ENCODE assay signal across 15 cellular contexts in the genomic region with DNA sequence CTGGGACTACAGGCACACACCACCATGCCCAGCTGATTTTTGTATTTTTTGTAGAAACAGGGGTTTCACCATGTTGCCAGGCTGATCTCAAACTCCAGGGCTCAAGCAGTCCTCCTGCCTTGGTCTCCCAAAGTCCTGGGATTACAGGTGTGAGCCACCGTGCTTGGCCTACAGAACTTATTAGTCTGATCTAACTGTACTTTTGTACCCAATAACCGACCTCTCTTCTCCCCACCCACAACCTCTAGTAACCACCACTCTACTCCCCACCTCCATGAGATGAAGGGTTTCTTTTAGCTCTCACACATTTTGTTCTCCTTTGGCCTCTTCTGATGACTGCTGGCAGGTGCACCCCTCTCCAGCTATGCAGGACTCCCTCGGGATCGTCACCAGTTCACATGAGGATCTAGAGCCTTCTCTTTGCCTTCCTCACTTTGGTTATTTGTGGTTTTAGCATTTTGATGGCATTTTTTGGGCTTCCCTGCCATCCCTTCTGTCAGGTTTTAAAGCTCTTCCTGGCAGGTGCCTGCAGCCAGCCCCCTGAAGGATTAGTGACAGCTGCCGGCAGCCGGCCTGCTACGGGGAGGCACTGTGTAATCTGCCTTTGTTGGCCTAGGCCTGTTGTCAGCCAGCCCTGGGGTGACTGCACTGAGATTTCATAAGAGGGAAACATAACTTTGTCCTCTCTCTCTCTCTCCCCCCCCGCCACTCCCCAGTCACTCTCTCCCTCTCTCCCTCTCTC.
DNase-seq lines count a peak whose midpoint lies in the region; ATAC-seq and TF ChIP-seq lines count a peak whose summit lies in the region.
"Had no signal": no experiment of that assay in that cellular context is flagged by ENCODE, and none has a peak within 500 bp of the region (broad histone marks: within the 10 kb centered on the region; RNA-seq: fewer than 3 reads in every experiment).

No MANE protein-coding gene starts in this region.

- H3K36me3 ChIP-seq in body of pancreas (replicated peaks in 1 of 2; ENCODE audit: insufficient read depth in 1 of 2, low read depth in 2 of 2) (no peaks in the 10 kb centered on the region), right lobe of liver (no peaks in the 10 kb centered on the region), uterus (no peaks in the 10 kb centered on the region)
- H3K36me3 ChIP-seq: tibial nerve had no signal

- TF ChIP-seq CTCF in body of pancreas (IDR thresholded peaks at IDR 0.05) (no peak), right lobe of liver (IDR thresholded peaks at IDR 0.05) (no peak), uterus (IDR thresholded peaks at IDR 0.05) (no peak)

- no peak for TF ChIP-seq POLR2A in body of pancreas (IDR thresholded peaks at IDR 0.05)
- peak; percentile 34 for TF ChIP-seq POLR2A in right lobe of liver (IDR thresholded peaks at IDR 0.05)
- TF ChIP-seq POLR2A in uterus (IDR thresholded peaks at IDR 0.05) = no peak

- peak; percentile 96 for ATAC-seq in Right ventricle myocardium superior (ENCODE audit: poor library complexity)
- peak; percentile 53 for ATAC-seq in body of pancreas
- ATAC-seq in right lobe of liver = peak; percentile 97 to 99 (median 98)
- ATAC-seq in GM18502 (IDR thresholded peaks at IDR 0.05; ENCODE audit: poor library complexity, unreplicated experiment) = no peak
- ATAC-seq: natural killer cell had no signal

- intact Hi-C loops in Right ventricle myocardium superior (cut with DNase I) (no loop called here), cardiac septum (cut with DNase I) (no loop called here), body of pancreas (cut with DNase I) (no loop called here), right lobe of liver (cut with DNase I) (no loop called here), uterus (cut with DNase I; ENCODE audit: low total_unique reads) (no loop called here)

- H3K27ac ChIP-seq in body of pancreas = peak overlapping the region in 1 of 4 donors; percentile 30
- H3K27ac ChIP-seq in right lobe of liver = peak overlapping the region in 2 of 3 donors; percentile 78 to 84
- no peak overlapping the region for H3K27ac ChIP-seq in uterus
- H3K27ac ChIP-seq: coronary artery, tibial nerve had no signal

- 69 to 81% methylated on average over 8 of the region's 8 CpGs for WGBS in body of pancreas, 2 donors
- WGBS in right lobe of liver (ENCODE audit: insufficient coverage, low coverage, low lambda C conversion rate, missing lambda C conversion rate) = 29% methylated on average over 8 of the region's 8 CpGs

- DNase-seq in Right ventricle myocardium superior (peak; percentile 77), cardiac septum (ENCODE audit: low spot score) (no peak), body of pancreas (no peak), right lobe of liver (peak; percentile 78 to 90 (median 88)), uterus (no peak)
- DNase-seq in activated CD4-positive, alpha-beta T cell treated with anti-CD3 and anti-CD28 coated beads, Interleukin-2, amount 50 U/mL, for 48 hours = no peak
- no peak for DNase-seq in stimulated activated naive CD4-positive, alpha-beta T cell (lab: John Stamatoyannopoulos, UW)
- DNase-seq: hippocampal formation; natural killer cell; NCI-H226; OCI-M1; stimulated activated CD4-positive, alpha-beta T cell treated with anti-CD3 and anti-CD28 coated beads, Interleukin-4, amount 100 ng/mL, for 4 hours had no signal

- H3K4me3 ChIP-seq in body of pancreas (no peak overlapping the region), right lobe of liver (peak overlapping the region in 1 of 3 donors; percentile 19), uterus (no peak overlapping the region)
- H3K4me3 ChIP-seq: coronary artery, tibial nerve had no signal

- no peaks in the 10 kb centered on the region for H3K27me3 ChIP-seq in body of pancreas
- no peaks in the 10 kb centered on the region for H3K27me3 ChIP-seq in right lobe of liver
- no peaks in the 10 kb centered on the region for H3K27me3 ChIP-seq in uterus
- H3K27me3 ChIP-seq: tibial nerve had no signal

- H3K4me1 ChIP-seq in body of pancreas (no peaks in the 10 kb centered on the region), right lobe of liver (peaks cover 0 to 15% (median 7%) of the 10 kb centered on the region in 4 donors), uterus (no peaks in the 10 kb centered on the region)
- H3K4me1 ChIP-seq: tibial nerve had no signal

- H3K9me3 ChIP-seq in body of pancreas (no peaks in the 10 kb centered on the region), right lobe of liver (no peaks in the 10 kb centered on the region), uterus (no peaks in the 10 kb centered on the region)
- H3K9me3 ChIP-seq: tibial nerve had no signal

Comparison
In these comparisons a context has a peak if more than half of its experiments do, and no peak if none do; other contexts are left out.
1. DNase-seq: peak in Right ventricle myocardium superior (single experiment) and right lobe of liver (3 of 3); none in cardiac septum (single experiment), body of pancreas (0 of 4), uterus (0 of 2), activated CD4-positive, alpha-beta T cell treated with anti-CD3 and anti-CD28 coated beads, Interleukin-2, amount 50 U/mL, for 48 hours (0 of 2) and stimulated activated naive CD4-positive, alpha-beta T cell (0 of 6).
2. H3K27ac ChIP-seq: peak in right lobe of liver (2 of 3); none in uterus (0 of 2).